In genomic region chr11:6757373-6757967, GRCh38 we compare ENCODE assay signal across 8 cellular contexts. TPM values are rescaled to one million over a fixed set of nuclear protein-coding genes. Genes with fewer than 3 reads are reported as not detected.
A peak's percentile ranks its signal among the peaks of the same experiment; 100 is the strongest.
DNase-seq lines count a peak whose midpoint lies in the region; ATAC-seq and TF ChIP-seq lines count a peak whose summit lies in the region.

No MANE protein-coding gene starts in this region.

- H3K4me1 ChIP-seq in body of pancreas (peaks cover 9% of the 10 kb centered on the region), sigmoid colon (no peaks in the 10 kb centered on the region)

- ATAC-seq in GM19438 (IDR thresholded peaks at IDR 0.05; ENCODE audit: low read depth, unreplicated experiment) = peak; percentile 80
- ATAC-seq in body of pancreas = peak; percentile 69

- TF ChIP-seq POLR2A in body of pancreas (IDR thresholded peaks at IDR 0.05) (no peak), sigmoid colon (IDR thresholded peaks at IDR 0.05) (no peak)

- in situ Hi-C loops in KBM-7 (cut with MboI; ENCODE audit: low pct_unique_long_range_greater_than_20kb, low sequenced_read_pairs) = no loop called here

- intact Hi-C loops in body of pancreas (cut with DNase I) (no loop called here), sigmoid colon (cut with DNase I) (no loop called here)

- H3K36me3 ChIP-seq in body of pancreas (replicated peaks in 1 of 2; ENCODE audit: insufficient read depth in 1 of 2, low read depth in 2 of 2) = no peaks in the 10 kb centered on the region
- no peaks in the 10 kb centered on the region for H3K36me3 ChIP-seq in sigmoid colon

- DNase-seq in D341Med (ENCODE audit: low spot score) (peak; percentile 59), KBM-7 (peak; percentile 75), T-helper 22 cell (ENCODE audit: low read depth) (peak; percentile 20), body of pancreas (peak; percentile 50 to 69 (median 58)), iris pigment epithelial cell (ENCODE audit: low read depth) (peak; percentile 73), sigmoid colon (no peak)
- peak; percentile 40 for DNase-seq in stimulated activated CD4-positive, alpha-beta T cell treated with anti-CD3 and anti-CD28 coated beads, Interleukin-2, amount 100 ng/mL, for 4 hours (ENCODE audit: low read depth)

- WGBS in body of pancreas, 2 donors = 50% methylated on average over 2 of the region's 2 CpGs
- WGBS in sigmoid colon, 2 donors = 48 to 52% methylated on average over 2 of the region's 2 CpGs

- no peaks in the 10 kb centered on the region for H3K9me3 ChIP-seq in body of pancreas
- no peaks in the 10 kb centered on the region for H3K9me3 ChIP-seq in sigmoid colon

- TF ChIP-seq EP300 in sigmoid colon (IDR thresholded peaks at IDR 0.05) = no peak

- TF ChIP-seq CTCF in body of pancreas (IDR thresholded peaks at IDR 0.05) (peak in 6 of 7 experiments; percentile 28 to 65 (median 48)), sigmoid colon (IDR thresholded peaks at IDR 0.05) (peak in 2 of 4 experiments; percentile 30 to 32)

- H3K4me3 ChIP-seq in body of pancreas = no peak overlapping the region
- no peak overlapping the region for H3K4me3 ChIP-seq in sigmoid colon

- H3K27ac ChIP-seq in body of pancreas (no peak overlapping the region), sigmoid colon (no peak overlapping the region)

- no peaks in the 10 kb centered on the region for H3K27me3 ChIP-seq in body of pancreas
- no peaks in the 10 kb centered on the region for H3K27me3 ChIP-seq in sigmoid colon

RNA-seq across cellular contexts. Expression of gene OR2AG2, which starts 14.3 kb away (rescaled TPM):
- total RNA-seq in body of pancreas (under 1 TPM; under 0.01 to 0.26 TPM), sigmoid colon (under 1 TPM in 2 of 4 donors, not detected in 2; 0.28 to 0.41 TPM)
- polyA plus RNA-seq in sigmoid colon = under 1 TPM in 1 of 3 donors, not detected in 2; 0.06 TPM

RNA-seq across cellular contexts. Expression of gene OR2AG1, which starts 25.4 kb away (rescaled TPM):
- total RNA-seq in body of pancreas (not detected), sigmoid colon (not detected)
- polyA plus RNA-seq in sigmoid colon = not detected

RNA-seq across cellular contexts. Expression of gene OR6A2, which starts 42.0 kb away (rescaled TPM):
- total RNA-seq in body of pancreas (1 to 10 TPM; 1.0 to 2.3 TPM), sigmoid colon (under 1 TPM in 2 of 4 donors, not detected in 2; 0.14 to 0.28 TPM)
- polyA plus RNA-seq in sigmoid colon = under 1 TPM in 1 of 3 donors, not detected in 2; 0.06 TPM
